8 cellular contexts compared by ENCODE assay signal in genomic region chr15:97960364-97961066, GRCh38. TPM values are rescaled to one million over a fixed set of nuclear protein-coding genes. Genes with fewer than 3 reads are reported as not detected.
DNase-seq lines count a peak whose midpoint lies in the region; ATAC-seq and TF ChIP-seq lines count a peak whose summit lies in the region.

Gene ARRDC4, plus strand, starts transcription at chr15:97960703. Its CDS starts 159 bp downstream, at chr15:97960862.

- intact Hi-C loops in lower lobe of right lung (cut with DNase I): no loop called here

- H3K27ac ChIP-seq in lower lobe of right lung: peak within 1 kb of the TSS; percentile 94

- DNase-seq in AG09319 (ENCODE audit: extremely low read depth, low read depth) (peak; percentile 100), NCI-H774 (lab: John Stamatoyannopoulos, UW) (peak; percentile 99), lower lobe of right lung (peak; percentile 100)
- peak; percentile 94 to 97 for DNase-seq in activated CD8-positive, alpha-beta memory T cell treated with anti-CD3 and anti-CD28 coated beads for 4 hours (ENCODE audit: low read depth in 2 of 2)
- DNase-seq in effector CD8-positive, alpha-beta T cell (lab: John Stamatoyannopoulos, UW): peak; percentile 99
- peak; percentile 95 to 100 for DNase-seq in stimulated activated CD4-positive, alpha-beta T cell treated with anti-CD3 and anti-CD28 coated beads, Interleukin-4, amount 100 ng/mL, for 4 hours

- peaks cover under 1% of the 10 kb centered on the region for H3K36me3 ChIP-seq in lower lobe of right lung

- H3K27me3 ChIP-seq in lower lobe of right lung (ENCODE audit: low read depth): no peaks in the 10 kb centered on the region

- peak within 1 kb of the TSS; percentile 80 for H3K4me3 ChIP-seq in lower lobe of right lung

- no peak for TF ChIP-seq CTCF in AG09319 (IDR thresholded peaks at IDR 0.05; ENCODE audit: low read depth, low read length)
- TF ChIP-seq CTCF in lower lobe of right lung (IDR thresholded peaks at IDR 0.05): no peak

- peak; percentile 66 for ATAC-seq in GM19351 (IDR thresholded peaks at IDR 0.05; ENCODE audit: unreplicated experiment)
- ATAC-seq in HG03565 (IDR thresholded peaks at IDR 0.05; ENCODE audit: unreplicated experiment): peak; percentile 94
- ATAC-seq in lower lobe of right lung: peak; percentile 98 to 99

- H3K4me1 ChIP-seq in lower lobe of right lung: peaks cover 29% of the 10 kb centered on the region

- H3K9me3 ChIP-seq in lower lobe of right lung: no peaks in the 10 kb centered on the region

RNA-seq across cellular contexts. Expression of gene ARRDC4, which starts in this region (rescaled TPM):
- total RNA-seq in lower lobe of right lung: 52.8 TPM

Comparison
In these comparisons a context has a peak if more than half of its experiments do, and no peak if none do; other contexts are left out.
1. Peak in every context shown above with its lines: DNase-seq, ATAC-seq, H3K4me3 ChIP-seq and H3K27ac ChIP-seq.